ENCODE assay signal across 5 cellular contexts in genomic region chr17:46751425-46751824, GRCh38.
"Had no signal": no experiment of that assay in that cellular context is flagged by ENCODE, and none has a peak within 500 bp of the region (broad histone marks: within the 10 kb centered on the region; RNA-seq: fewer than 3 reads in every experiment).

No MANE protein-coding gene starts in this region.

- H3K4me3 ChIP-seq: K562 had no signal

- H3K27ac ChIP-seq: HL-60 had no signal

- ATAC-seq: HepG2, K562 had no signal

- FAIRE-seq: HepG2 had no signal

- DNase-seq: IMR-90, KBM-7 had no signal
